ENCODE assay signal across 29 cellular contexts in genomic region chr19:29337029-29337428, GRCh38.
"Had no signal": no experiment of that assay in that cellular context is flagged by ENCODE, and none has a peak within 500 bp of the region (broad histone marks: within the 10 kb centered on the region; RNA-seq: fewer than 3 reads in every experiment).

No MANE protein-coding gene starts in this region.

- H3K4me1 Mint-ChIP-seq: activated naive CD4-positive, alpha-beta T cell treated with anti-CD3 and anti-CD28 coated beads, Interleukin-2, amount 50 U/mL, for 24 hours; activated naive CD8-positive, alpha-beta T cell treated with anti-CD3 and anti-CD28 coated beads for 36 hours; activated naive CD8-positive, alpha-beta T cell treated with anti-CD3 and anti-CD28 coated beads, Interleukin-2, amount 50 U/mL, for 24 hours; WTC11 had no signal

- H3K27ac Mint-ChIP-seq: activated CD8-positive, alpha-beta T cell treated with anti-CD3 and anti-CD28 coated beads for 36 hours; activated naive CD4-positive, alpha-beta T cell treated with anti-CD3 and anti-CD28 coated beads for 36 hours; activated naive CD4-positive, alpha-beta T cell treated with anti-CD3 and anti-CD28 coated beads, Interleukin-2, amount 50 U/mL, for 24 hours; activated naive CD8-positive, alpha-beta T cell treated with anti-CD3 and anti-CD28 coated beads for 36 hours; activated naive CD8-positive, alpha-beta T cell treated with anti-CD3 and anti-CD28 coated beads, Interleukin-2, amount 50 U/mL, for 24 hours; activated T-helper 1 cell treated with anti-CD3 and anti-CD28 coated beads, Interleukin-12 subunit alpha, Interleukin-12 subunit beta, Interleukin-2, Interleukin-4 antibody, amounts not matched to agents 30 ng/mL and 10 ng/mL and 1 ng/mL, durations not matched to agents 14 hours and 24 hours and 36 hours; activated T-helper 2 cell treated with anti-CD3 and anti-CD28 coated beads, Interferon-gamma antibody, Interleukin-2, Interleukin-4, amounts not matched to agents 10 μg/mL and 5 μg/mL and 100 μg/mL, durations not matched to agents 14 hours and 24 hours and 36 hours; effector memory CD8-positive, alpha-beta T cell; WTC11 had no signal

- DNase-seq: activated CD4-positive, alpha-beta T cell treated with anti-CD3 and anti-CD28 coated beads for 1 hour; activated CD4-positive, alpha-beta T cell treated with anti-CD3 and anti-CD28 coated beads for 4 hours; activated CD4-positive, alpha-beta T cell treated with anti-CD3 and anti-CD28 coated beads, Interleukin-2, amount 50 U/mL, for 1 hour; activated CD4-positive, alpha-beta T cell treated with anti-CD3 and anti-CD28 coated beads, Interleukin-2, amount 50 U/mL, for 48 hours; activated CD8-positive, alpha-beta memory T cell treated with anti-CD3 and anti-CD28 coated beads for 24 hours; activated CD8-positive, alpha-beta T cell treated with anti-CD3 and anti-CD28 coated beads for 36 hours; activated effector memory CD4-positive, alpha-beta T cell treated with anti-CD3 and anti-CD28 coated beads, Interleukin-2, amount 50 U/mL, for 16 hours; activated naive CD4-positive, alpha-beta T cell treated with anti-CD3 and anti-CD28 coated beads for 36 hours; activated naive CD8-positive, alpha-beta T cell treated with anti-CD3 and anti-CD28 coated beads for 36 hours; activated naive CD8-positive, alpha-beta T cell treated with anti-CD3 and anti-CD28 coated beads, Interleukin-2, amount 50 U/mL, for 24 hours; activated T-cell treated with anti-CD3 and anti-CD28 coated beads, Interleukin-2, amount 50 U/mL, for 1 hour; activated T-cell treated with anti-CD3 and anti-CD28 coated beads, Interleukin-2, amount 50 U/mL, for 48 hours; adrenal gland; amygdala; aorta; body of pancreas; caudate nucleus; cortex of kidney; dermis blood vessel endothelial cell; effector CD4-positive, alpha-beta T cell; effector memory CD8-positive, alpha-beta T cell; erythroblast; foreskin keratinocyte; gastrocnemius medialis; T-helper 2 cell had no signal

- H3K36me3 Mint-ChIP-seq: activated naive CD4-positive, alpha-beta T cell treated with anti-CD3 and anti-CD28 coated beads, Interleukin-2, amount 50 U/mL, for 24 hours; activated naive CD8-positive, alpha-beta T cell treated with anti-CD3 and anti-CD28 coated beads for 36 hours had no signal

- H3K9me3 Mint-ChIP-seq: activated naive CD8-positive, alpha-beta T cell treated with anti-CD3 and anti-CD28 coated beads for 36 hours; activated T-helper 2 cell treated with anti-CD3 and anti-CD28 coated beads, Interferon-gamma antibody, Interleukin-2, Interleukin-4, amounts not matched to agents 10 μg/mL and 5 μg/mL and 100 μg/mL, durations not matched to agents 14 hours and 24 hours and 36 hours had no signal

- H3K4me3 Mint-ChIP-seq: activated CD8-positive, alpha-beta T cell treated with anti-CD3 and anti-CD28 coated beads for 36 hours; activated naive CD4-positive, alpha-beta T cell treated with anti-CD3 and anti-CD28 coated beads for 36 hours; activated naive CD4-positive, alpha-beta T cell treated with anti-CD3 and anti-CD28 coated beads, Interleukin-2, amount 50 U/mL, for 24 hours; activated naive CD8-positive, alpha-beta T cell treated with anti-CD3 and anti-CD28 coated beads for 36 hours; activated naive CD8-positive, alpha-beta T cell treated with anti-CD3 and anti-CD28 coated beads, Interleukin-2, amount 50 U/mL, for 24 hours; activated T-helper 1 cell treated with anti-CD3 and anti-CD28 coated beads, Interleukin-12 subunit alpha, Interleukin-12 subunit beta, Interleukin-2, Interleukin-4 antibody, amounts not matched to agents 30 ng/mL and 10 ng/mL and 1 ng/mL, durations not matched to agents 14 hours and 24 hours and 36 hours; effector memory CD8-positive, alpha-beta T cell; WTC11 had no signal
